In the genomic region with DNA sequence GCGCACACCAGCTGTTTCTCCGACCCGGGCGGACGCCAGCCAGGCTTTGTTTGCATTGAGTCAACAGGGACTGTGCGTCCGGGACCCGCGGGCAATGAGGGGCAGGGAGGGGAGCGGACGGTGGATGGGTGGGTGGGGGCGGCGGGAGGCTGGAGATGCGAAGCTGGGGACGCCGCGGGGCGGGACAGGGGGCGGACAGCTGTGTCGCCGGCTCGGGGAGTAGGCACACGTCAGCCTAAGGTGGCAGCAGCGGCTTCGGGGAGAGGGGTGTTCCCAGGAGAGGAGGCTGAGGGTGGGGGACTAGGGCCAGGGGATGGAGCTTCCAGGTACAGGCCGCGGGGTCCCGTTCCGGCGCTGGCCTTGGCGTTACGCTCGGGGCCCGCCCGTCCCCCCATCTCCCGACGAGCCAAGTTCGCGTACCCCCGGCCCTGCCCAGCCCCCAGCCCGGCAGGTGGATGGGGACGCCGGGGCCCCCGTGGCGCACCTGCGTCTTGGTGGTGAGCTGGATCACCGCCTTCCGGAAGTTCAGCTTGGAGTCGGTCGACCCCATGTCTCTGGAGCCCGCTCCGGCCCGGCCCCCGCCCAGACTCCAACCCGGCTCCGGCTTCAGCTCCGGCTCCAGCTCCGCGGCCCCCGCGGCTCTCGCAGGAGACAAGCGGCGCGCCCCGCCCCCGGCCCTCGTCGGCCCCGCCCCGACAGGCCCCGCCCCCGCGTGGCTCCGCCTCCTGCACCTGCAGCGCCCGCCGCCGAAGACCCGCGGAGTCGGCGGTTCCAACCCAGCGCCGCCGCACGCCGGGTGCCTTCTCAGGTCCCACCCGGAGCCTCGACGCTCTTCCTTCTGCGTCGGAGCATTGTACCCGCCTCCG, we compare ENCODE assay signal across 1 cellular context.
TF ChIP-seq lines count a peak whose summit lies in the region.

Gene HID1 (minus strand): TSS at position 653 of the 866 bp plus-strand sequence. CDS start 103 bp downstream, at position 550.

TF ChIP-seq in HepG2, 621 proteins besides CTCF, POLR2A, EP300 and RAD21 (continued from another document and continues in another):
- TF ChIP-seq ARID4A (CRISPR knock-in tag; IDR thresholded peaks at IDR 0.05; ENCODE audit: borderline replicate concordance) (peak; percentile 79), KLF11 (CRISPR knock-in tag; IDR thresholded peaks at IDR 0.05) (no peak), ZNF709 (CRISPR knock-in tag; IDR thresholded peaks at IDR 0.05) (peak; percentile 36; the same call in 1 of the 2 replicates), ZNF891 (CRISPR knock-in tag; IDR thresholded peaks at IDR 0.05) (peak; percentile 67; the same call in 1 of the 2 replicates), PHB2 (IDR thresholded peaks at IDR 0.05; ENCODE audit: partially characterized antibody) (no peak), ZNF264 (CRISPR knock-in tag; IDR thresholded peaks at IDR 0.05) (0 out of 2 replicates have a peak, but pooled peaks have one; percentile 44), ATF5 (CRISPR knock-in tag; IDR thresholded peaks at IDR 0.05; ENCODE audit: low read depth) (no peak), ZNF432 (CRISPR knock-in tag; IDR thresholded peaks at IDR 0.05; ENCODE audit: borderline replicate concordance) (no peak), SP2 (CRISPR knock-in tag; IDR thresholded peaks at IDR 0.05) (no peak), BRD4 (CRISPR knock-in tag; IDR thresholded peaks at IDR 0.05) (no peak), ZNF281 (CRISPR knock-in tag; IDR thresholded peaks at IDR 0.05; ENCODE audit: borderline replicate concordance) (no peak), RBM39 (IDR thresholded peaks at IDR 0.05; ENCODE audit: low read depth, low read length, poor library complexity, severe bottlenecking) (no peak), SAP130 (CRISPR knock-in tag; IDR thresholded peaks at IDR 0.05; ENCODE audit: low read depth) (peak; percentile 94), SMAD3 (CRISPR knock-in tag; IDR thresholded peaks at IDR 0.05) (0 out of 2 replicates have a peak, but pooled peaks have one; percentile 8), FOXP1 (IDR thresholded peaks at IDR 0.05) (no peak), FOXP1 (CRISPR knock-in tag; IDR thresholded peaks at IDR 0.05) (peak; percentile 47; the same call in 1 of the 2 replicates), ZFP91 (CRISPR knock-in tag; IDR thresholded peaks at IDR 0.05; ENCODE audit: borderline replicate concordance) (peak; percentile 64; the same call in 1 of the 2 replicates), CSRNP1 (CRISPR knock-in tag; IDR thresholded peaks at IDR 0.05) (0 out of 2 replicates have a peak, but pooled peaks have one; percentile 9), NR2F6 (IDR thresholded peaks at IDR 0.05) (no peak), NR2F6 (CRISPR knock-in tag; IDR thresholded peaks at IDR 0.05) (no peak), AHR (CRISPR knock-in tag; IDR thresholded peaks at IDR 0.05) (no peak), ATM (IDR thresholded peaks at IDR 0.05; ENCODE audit: borderline replicate concordance) (no peak), ZNF772 (CRISPR knock-in tag; IDR thresholded peaks at IDR 0.05) (no peak)
- TF ChIP-seq, protein P1, sequence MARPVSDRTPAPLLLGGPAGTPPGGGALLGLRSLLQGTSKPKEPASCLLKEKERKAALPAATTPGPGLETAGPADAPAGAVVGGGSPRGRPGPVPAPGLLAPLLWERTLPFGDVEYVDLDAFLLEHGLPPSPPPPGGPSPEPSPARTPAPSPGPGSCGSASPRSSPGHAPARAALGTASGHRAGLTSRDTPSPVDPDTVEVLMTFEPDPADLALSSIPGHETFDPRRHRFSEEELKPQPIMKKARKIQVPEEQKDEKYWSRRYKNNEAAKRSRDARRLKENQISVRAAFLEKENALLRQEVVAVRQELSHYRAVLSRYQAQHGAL (CRISPR knock-in tag; IDR thresholded peaks at IDR 0.05; ENCODE audit: not compliant biosample characterization) = no peak
- TF ChIP-seq, protein P2, sequence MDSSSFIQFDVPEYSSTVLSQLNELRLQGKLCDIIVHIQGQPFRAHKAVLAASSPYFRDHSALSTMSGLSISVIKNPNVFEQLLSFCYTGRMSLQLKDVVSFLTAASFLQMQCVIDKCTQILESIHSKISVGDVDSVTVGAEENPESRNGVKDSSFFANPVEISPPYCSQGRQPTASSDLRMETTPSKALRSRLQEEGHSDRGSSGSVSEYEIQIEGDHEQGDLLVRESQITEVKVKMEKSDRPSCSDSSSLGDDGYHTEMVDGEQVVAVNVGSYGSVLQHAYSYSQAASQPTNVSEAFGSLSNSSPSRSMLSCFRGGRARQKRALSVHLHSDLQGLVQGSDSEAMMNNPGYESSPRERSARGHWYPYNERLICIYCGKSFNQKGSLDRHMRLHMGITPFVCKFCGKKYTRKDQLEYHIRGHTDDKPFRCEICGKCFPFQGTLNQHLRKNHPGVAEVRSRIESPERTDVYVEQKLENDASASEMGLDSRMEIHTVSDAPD (CRISPR knock-in tag; IDR thresholded peaks at IDR 0.05) = no peak
- TF ChIP-seq, protein P3, sequence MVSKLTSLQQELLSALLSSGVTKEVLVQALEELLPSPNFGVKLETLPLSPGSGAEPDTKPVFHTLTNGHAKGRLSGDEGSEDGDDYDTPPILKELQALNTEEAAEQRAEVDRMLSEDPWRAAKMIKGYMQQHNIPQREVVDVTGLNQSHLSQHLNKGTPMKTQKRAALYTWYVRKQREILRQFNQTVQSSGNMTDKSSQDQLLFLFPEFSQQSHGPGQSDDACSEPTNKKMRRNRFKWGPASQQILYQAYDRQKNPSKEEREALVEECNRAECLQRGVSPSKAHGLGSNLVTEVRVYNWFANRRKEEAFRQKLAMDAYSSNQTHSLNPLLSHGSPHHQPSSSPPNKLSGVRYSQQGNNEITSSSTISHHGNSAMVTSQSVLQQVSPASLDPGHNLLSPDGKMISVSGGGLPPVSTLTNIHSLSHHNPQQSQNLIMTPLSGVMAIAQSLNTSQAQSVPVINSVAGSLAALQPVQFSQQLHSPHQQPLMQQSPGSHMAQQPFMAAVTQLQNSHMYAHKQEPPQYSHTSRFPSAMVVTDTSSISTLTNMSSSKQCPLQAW (CRISPR knock-in tag; IDR thresholded peaks at IDR 0.05) = no peak; the same call in 1 of the 2 replicates
- TF ChIP-seq, protein P4, sequence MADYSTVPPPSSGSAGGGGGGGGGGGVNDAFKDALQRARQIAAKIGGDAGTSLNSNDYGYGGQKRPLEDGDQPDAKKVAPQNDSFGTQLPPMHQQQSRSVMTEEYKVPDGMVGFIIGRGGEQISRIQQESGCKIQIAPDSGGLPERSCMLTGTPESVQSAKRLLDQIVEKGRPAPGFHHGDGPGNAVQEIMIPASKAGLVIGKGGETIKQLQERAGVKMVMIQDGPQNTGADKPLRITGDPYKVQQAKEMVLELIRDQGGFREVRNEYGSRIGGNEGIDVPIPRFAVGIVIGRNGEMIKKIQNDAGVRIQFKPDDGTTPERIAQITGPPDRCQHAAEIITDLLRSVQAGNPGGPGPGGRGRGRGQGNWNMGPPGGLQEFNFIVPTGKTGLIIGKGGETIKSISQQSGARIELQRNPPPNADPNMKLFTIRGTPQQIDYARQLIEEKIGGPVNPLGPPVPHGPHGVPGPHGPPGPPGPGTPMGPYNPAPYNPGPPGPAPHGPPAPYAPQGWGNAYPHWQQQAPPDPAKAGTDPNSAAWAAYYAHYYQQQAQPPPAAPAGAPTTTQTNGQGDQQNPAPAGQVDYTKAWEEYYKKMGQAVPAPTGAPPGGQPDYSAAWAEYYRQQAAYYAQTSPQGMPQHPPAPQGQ (CRISPR knock-in tag; IDR thresholded peaks at IDR 0.05; ENCODE audit: borderline replicate concordance) = no peak
- TF ChIP-seq, protein P5, sequence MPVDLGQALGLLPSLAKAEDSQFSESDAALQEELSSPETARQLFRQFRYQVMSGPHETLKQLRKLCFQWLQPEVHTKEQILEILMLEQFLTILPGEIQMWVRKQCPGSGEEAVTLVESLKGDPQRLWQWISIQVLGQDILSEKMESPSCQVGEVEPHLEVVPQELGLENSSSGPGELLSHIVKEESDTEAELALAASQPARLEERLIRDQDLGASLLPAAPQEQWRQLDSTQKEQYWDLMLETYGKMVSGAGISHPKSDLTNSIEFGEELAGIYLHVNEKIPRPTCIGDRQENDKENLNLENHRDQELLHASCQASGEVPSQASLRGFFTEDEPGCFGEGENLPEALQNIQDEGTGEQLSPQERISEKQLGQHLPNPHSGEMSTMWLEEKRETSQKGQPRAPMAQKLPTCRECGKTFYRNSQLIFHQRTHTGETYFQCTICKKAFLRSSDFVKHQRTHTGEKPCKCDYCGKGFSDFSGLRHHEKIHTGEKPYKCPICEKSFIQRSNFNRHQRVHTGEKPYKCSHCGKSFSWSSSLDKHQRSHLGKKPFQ (CRISPR knock-in tag; IDR thresholded peaks at IDR 0.05; ENCODE audit: insufficient replicate concordance) = no peak
